In genomic region chr1:151006331-151007052, GRCh38 we compare ENCODE assay signal across 8 cellular contexts. TPM values are rescaled to one million over a fixed set of nuclear protein-coding genes. Genes with fewer than 3 reads are reported as not detected.
DNase-seq lines count a peak whose midpoint lies in the region; ATAC-seq and TF ChIP-seq lines count a peak whose summit lies in the region.

A gene with protein sequence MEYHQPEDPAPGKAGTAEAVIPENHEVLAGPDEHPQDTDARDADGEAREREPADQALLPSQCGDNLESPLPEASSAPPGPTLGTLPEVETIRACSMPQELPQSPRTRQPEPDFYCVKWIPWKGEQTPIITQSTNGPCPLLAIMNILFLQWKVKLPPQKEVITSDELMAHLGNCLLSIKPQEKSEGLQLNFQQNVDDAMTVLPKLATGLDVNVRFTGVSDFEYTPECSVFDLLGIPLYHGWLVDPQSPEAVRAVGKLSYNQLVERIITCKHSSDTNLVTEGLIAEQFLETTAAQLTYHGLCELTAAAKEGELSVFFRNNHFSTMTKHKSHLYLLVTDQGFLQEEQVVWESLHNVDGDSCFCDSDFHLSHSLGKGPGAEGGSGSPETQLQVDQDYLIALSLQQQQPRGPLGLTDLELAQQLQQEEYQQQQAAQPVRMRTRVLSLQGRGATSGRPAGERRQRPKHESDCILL (minus strand): TSS chr1:151006902. CDS start chr1:151002617, 4,285 bp downstream.

- in situ Hi-C loops in SK-MEL-5 (cut with HindIII; ENCODE audit: low pct_unique_long_range_greater_than_20kb, low sequenced_read_pairs) (no loop called here), brain microvascular endothelial cell (cut with HindIII; ENCODE audit: low pct_ligation_motif_present, low sequenced_read_pairs) (no loop called here)

- ATAC-seq in GM18505 (IDR thresholded peaks at IDR 0.05; ENCODE audit: unreplicated experiment) (no peak), HG03521 (IDR thresholded peaks at IDR 0.05; ENCODE audit: unreplicated experiment) (no peak)

- no peaks in the 10 kb centered on the region for H3K9me3 ChIP-seq in prostate gland

- TF ChIP-seq POLR2A in GM18505 (IDR thresholded peaks at IDR 0.05; ENCODE audit: borderline replicate concordance, extremely low read depth, insufficient read depth, insufficient read length) (peak; percentile 42), prostate gland (IDR thresholded peaks at IDR 0.05) (peak; percentile 39)

- no peaks in the 10 kb centered on the region for H3K36me3 ChIP-seq in brain microvascular endothelial cell (replicated peaks)
- H3K36me3 ChIP-seq in prostate gland: no peaks in the 10 kb centered on the region

- peak; percentile 87 for DNase-seq in AG10803 (ENCODE audit: low read depth)
- DNase-seq in MV-4-11 (lab: John Stamatoyannopoulos, UW): peak; percentile 76
- peak; percentile 98 for DNase-seq in SK-MEL-5 (ENCODE audit: low read depth, low spot score)
- peak; percentile 80 for DNase-seq in brain microvascular endothelial cell
- DNase-seq in hypothalamus (lab: John Stamatoyannopoulos, UW): peak in 48 of 51 donors; percentile 20 to 89 (median 65)
- peak; percentile 70 for DNase-seq in prostate gland (ENCODE audit: low spot score)

- peak within 1 kb of the TSS; percentile 78 for H3K4me3 ChIP-seq in AG10803 (ENCODE audit: low read length)
- peak within 1 kb of the TSS; percentile 59 for H3K4me3 ChIP-seq in brain microvascular endothelial cell (ENCODE audit: low read depth, low read length)
- peak within 1 kb of the TSS; percentile 33 to 48 for H3K4me3 ChIP-seq in prostate gland

- WGBS in prostate gland: 2% methylated on average over 18 of the region's 18 CpGs

- TF ChIP-seq CTCF in AG10803 (conservative IDR thresholded peaks at IDR 0.05; ENCODE audit: low read length): peak; percentile 75
- peak; percentile 73 for TF ChIP-seq CTCF in brain microvascular endothelial cell (IDR thresholded peaks at IDR 0.05; ENCODE audit: low read depth, low read length, missing control alignments)
- TF ChIP-seq CTCF in prostate gland (IDR thresholded peaks at IDR 0.05): peak in 2 of 4 experiments; percentile 54 to 62

- peaks cover 7% of the 10 kb centered on the region for H3K4me1 ChIP-seq in prostate gland (replicated peaks)

- H3K27me3 ChIP-seq in brain microvascular endothelial cell (replicated peaks) (no peaks in the 10 kb centered on the region), prostate gland (replicated peaks; ENCODE audit: insufficient read depth) (no peaks in the 10 kb centered on the region)

- intact Hi-C loops in prostate gland (cut with DNase I): no loop called here

- peak within 1 kb of the TSS; percentile 87 for H3K27ac ChIP-seq in brain microvascular endothelial cell
- H3K27ac ChIP-seq in prostate gland: peak within 1 kb of the TSS; percentile 91 to 96

RNA-seq across cellular contexts. Expression of the gene that starts here (rescaled TPM):
- total RNA-seq in SK-MEL-5 (2014; rRNA removed; shearing (Covaris generic)): 11.3 and 13.6 TPM in 2 replicates
- 10.9 and 14.0 TPM in 2 replicates for polyA plus RNA-seq in SK-MEL-5 (2015; cell fraction: cytosol; rRNA removed)
- polyA plus RNA-seq in SK-MEL-5 (2015; cell fraction: nucleus; rRNA removed): 16.7 and 20.4 TPM in 2 replicates
- 10 to 100 TPM; 26.8 to 65.4 TPM for total RNA-seq in prostate gland
